ENCODE assay signal across 7 cellular contexts in genomic region chr15:40847225-40847961, GRCh38. TPM values are rescaled to one million over a fixed set of nuclear protein-coding genes. Genes with fewer than 3 reads are reported as not detected.
DNase-seq lines count a peak whose midpoint lies in the region; TF ChIP-seq lines count a peak whose summit lies in the region.
"Had no signal": no experiment of that assay in that cellular context is flagged by ENCODE, and none has a peak within 500 bp of the region (broad histone marks: within the 10 kb centered on the region; RNA-seq: fewer than 3 reads in every experiment).

No MANE protein-coding gene starts in this region.

- H3K36me3 Mint-ChIP-seq in osteocyte (ENCODE audit: unreplicated experiment), result no peaks in the 10 kb centered on the region

- DNase-seq in NCI-H146 (lab: John Stamatoyannopoulos, UW) (peak; percentile 39), NCI-H146 treated with DMSO at 0.1 percent for 48 hours (lab: John Stamatoyannopoulos, UW; ENCODE audit: unreplicated experiment) (no peak), NAMALWA (ENCODE audit: low spot score) (peak; percentile 69), cardiac fibroblast (ENCODE audit: low read depth in 2 of 2) (peak; percentile 26 to 50), pons (ENCODE audit: low spot score) (peak; percentile 82), osteocyte (ENCODE audit: extremely low spot score, unreplicated experiment) (no peak)

- H3K4me3 Mint-ChIP-seq in osteocyte (ENCODE audit: unreplicated experiment), result no peak overlapping the region

- H3K9me3 Mint-ChIP-seq in osteocyte (ENCODE audit: unreplicated experiment), result no peaks in the 10 kb centered on the region

- TF ChIP-seq CTCF in cardiac fibroblast (IDR thresholded peaks at IDR 0.05; ENCODE audit: low read depth, low read length), result no peak
- TF ChIP-seq CTCF in osteocyte (IDR thresholded peaks at IDR 0.05), result no peak

- H3K27ac Mint-ChIP-seq in osteocyte (ENCODE audit: unreplicated experiment), result no peak overlapping the region

- H3K4me3 ChIP-seq in cardiac fibroblast (replicated peaks in 1 of 2; ENCODE audit: low read depth in 2 of 2, low read length in 2 of 2), result no peak overlapping the region

- H3K27me3 Mint-ChIP-seq in osteocyte (ENCODE audit: unreplicated experiment), result peaks cover 7% of the 10 kb centered on the region

- H3K4me1 Mint-ChIP-seq in osteocyte (ENCODE audit: unreplicated experiment), result peaks cover 12% of the 10 kb centered on the region

RNA-seq across cellular contexts. Expression of gene SPINT1, which starts 3.5 kb away (rescaled TPM):
- total RNA-seq in osteocyte, result 5.2 and 5.5 TPM in 2 replicates

RNA-seq across cellular contexts. Expression of gene PPP1R14D, which starts 18.9 kb away (rescaled TPM):
- not detected in 2 replicates for total RNA-seq in osteocyte
- total RNA-seq: fibroblast of lung had no signal

RNA-seq across cellular contexts. Expression of gene RHOV, which starts 26.6 kb away (rescaled TPM):
- 0.34 and 0.46 TPM in 2 replicates for total RNA-seq in osteocyte
- total RNA-seq: fibroblast of lung had no signal

RNA-seq across cellular contexts. Expression of gene DNAJC17, which starts 40.1 kb away (rescaled TPM):
- total RNA-seq in osteocyte, result 38.1 and 39.8 TPM in 2 replicates

RNA-seq across cellular contexts. Expression of gene ZFYVE19, which starts 40.5 kb away (rescaled TPM):
- 21.1 and 23.6 TPM in 2 replicates for total RNA-seq in osteocyte

Comparison
In these comparisons a context has a peak if more than half of its experiments do, and no peak if none do; other contexts are left out.
1. DNase-seq: peak in NCI-H146 (single experiment), NAMALWA (single experiment), cardiac fibroblast (2 of 2) and pons (single experiment); none in NCI-H146 treated with DMSO at 0.1 percent for 48 hours (single experiment) and osteocyte (single experiment).